In genomic region chr17:1188812-1189211, GRCh38 we compare ENCODE assay signal across 11 cellular contexts. TPM values are rescaled to one million over a fixed set of nuclear protein-coding genes. Genes with fewer than 3 reads are reported as not detected.
DNase-seq lines count a peak whose midpoint lies in the region; ATAC-seq, FAIRE-seq and TF ChIP-seq lines count a peak whose summit lies in the region.
"Had no signal": no experiment of that assay in that cellular context is flagged by ENCODE, and none has a peak within 500 bp of the region (broad histone marks: within the 10 kb centered on the region; RNA-seq: fewer than 3 reads in every experiment).

No MANE protein-coding gene starts in this region.

- H3K36me3 ChIP-seq in bronchial epithelial cell (ENCODE audit: control insufficient read depth, insufficient read depth, low read length), result no peaks in the 10 kb centered on the region
- no peaks in the 10 kb centered on the region for H3K36me3 ChIP-seq in left lung

- no peak overlapping the region for H3K27ac Mint-ChIP-seq in activated CD8-positive, alpha-beta T cell treated with anti-CD3 and anti-CD28 coated beads for 36 hours

- peaks cover 3% of the 10 kb centered on the region for H3K27me3 ChIP-seq in bronchial epithelial cell (ENCODE audit: control insufficient read depth, insufficient read depth, low read length)
- no peaks in the 10 kb centered on the region for H3K27me3 ChIP-seq in left lung

- H3K27me3 Mint-ChIP-seq in activated CD8-positive, alpha-beta T cell treated with anti-CD3 and anti-CD28 coated beads for 36 hours, result no peaks in the 10 kb centered on the region

- no peak for TF ChIP-seq POLR2A in GM12892 (IDR thresholded peaks at IDR 0.05; ENCODE audit: low read depth, low read length)

- peaks cover 2% of the 10 kb centered on the region for H3K4me1 Mint-ChIP-seq in activated CD8-positive, alpha-beta T cell treated with anti-CD3 and anti-CD28 coated beads for 36 hours (ENCODE audit: low read depth)

- H3K4me1 ChIP-seq in left lung, result peaks cover 22 to 70% of the 10 kb centered on the region in 2 donors

- H3K9me3 ChIP-seq in left lung, result no peaks in the 10 kb centered on the region

- POLR2A ChIA-PET in activated CD8-positive, alpha-beta T cell treated with anti-CD3 and anti-CD28 coated beads for 36 hours (lab: Charles Lee), result interaction anchor here (1.1 kb wide), 1 partner anchor 12 kb away, joined by 3 read pairs; no protein-coding TSS in a partner anchor

- CTCF ChIA-PET in activated CD8-positive, alpha-beta T cell treated with anti-CD3 and anti-CD28 coated beads for 36 hours (lab: Charles Lee), result interaction anchor here (0.9 to 9.7 kb wide), 7 partner anchors 8 to 144 kb away, joined by 3 to 142 read pairs (median 16); no protein-coding TSS in a partner anchor

- no peak overlapping the region for H3K4me3 Mint-ChIP-seq in activated CD8-positive, alpha-beta T cell treated with anti-CD3 and anti-CD28 coated beads for 36 hours
- H3K4me3 Mint-ChIP-seq: activated T-cell treated with anti-CD3 and anti-CD28 coated beads, Interleukin-2, amount 50 U/mL, for 4 hours had no signal

- FAIRE-seq in GM12892 (lab: Jason Lieb, UNC), result peak; percentile 64
- FAIRE-seq in bronchial epithelial cell (lab: Jason Lieb, UNC), result peak; percentile 55

- peak overlapping the region; percentile 67 to 73 for H3K27ac ChIP-seq in left lung

- TF ChIP-seq CTCF in bronchial epithelial cell (IDR thresholded peaks at IDR 0.05; ENCODE audit: insufficient read depth, low read length, severe bottlenecking) (no peak), left lung (IDR thresholded peaks at IDR 0.05) (no peak)
- TF ChIP-seq CTCF in activated CD8-positive, alpha-beta T cell treated with anti-CD3 and anti-CD28 coated beads for 36 hours (IDR thresholded peaks at IDR 0.05), result no peak

- H3K36me3 Mint-ChIP-seq in activated CD8-positive, alpha-beta T cell treated with anti-CD3 and anti-CD28 coated beads for 36 hours (ENCODE audit: low read depth), result no peaks in the 10 kb centered on the region

- intact Hi-C loops in left lung (cut with DNase I), result loop anchor here in 1 of 2 donors (5.0 kb wide), 1 partner anchor 67 kb away; no protein-coding TSS in a partner anchor
- intact Hi-C loops in activated CD8-positive, alpha-beta T cell treated with anti-CD3 and anti-CD28 coated beads for 36 hours (cut with micrococcal nuclease), result loop anchor here (5.0 kb wide), 1 partner anchor 67 kb away; no protein-coding TSS in a partner anchor

- no peak overlapping the region for H3K4me3 ChIP-seq in bronchial epithelial cell (ENCODE audit: low read depth, low read length)
- no peak overlapping the region for H3K4me3 ChIP-seq in left lung

- ATAC-seq in left lung (peak; percentile 68), GM18519 (IDR thresholded peaks at IDR 0.05; ENCODE audit: low FRiP score, unreplicated experiment) (no peak)
- ATAC-seq in activated CD8-positive, alpha-beta T cell treated with anti-CD3 and anti-CD28 coated beads for 36 hours, result no peak
- ATAC-seq: activated T-cell treated with anti-CD3 and anti-CD28 coated beads, Interleukin-2, amount 50 U/mL, for 4 hours had no signal

- DNase-seq in GM12892 (ENCODE audit: insufficient read length) (no peak), bronchial epithelial cell (ENCODE audit: low read depth) (no peak), left lung (peak; percentile 82 to 88), stromal cell of bone marrow (ENCODE audit: low read depth) (peak; percentile 98), RKO (ENCODE audit: low spot score) (no peak), NOMO-1 (lab: John Stamatoyannopoulos, UW; ENCODE audit: unreplicated experiment in 2 of 2) (no peak)
- no peak for DNase-seq in activated CD8-positive, alpha-beta T cell treated with anti-CD3 and anti-CD28 coated beads for 36 hours
- DNase-seq: activated T-cell treated with anti-CD3 and anti-CD28 coated beads, Interleukin-2, amount 50 U/mL, for 4 hours; DMS79 treated with DMSO at 0.1 percent for 48 hours; stimulated activated CD4-positive, alpha-beta T cell treated with anti-CD3 and anti-CD28 coated beads, Interleukin-4, amount 100 ng/mL, for 4 hours had no signal

- H3K9me3 Mint-ChIP-seq in activated CD8-positive, alpha-beta T cell treated with anti-CD3 and anti-CD28 coated beads for 36 hours, result no peaks in the 10 kb centered on the region
- H3K9me3 Mint-ChIP-seq: activated T-cell treated with anti-CD3 and anti-CD28 coated beads, Interleukin-2, amount 50 U/mL, for 4 hours had no signal

RNA-seq across cellular contexts. Expression of gene ABR, which starts 9.0 kb away (rescaled TPM):
- polyA plus RNA-seq in GM12892 (2012; ENCODE audit: missing spikeins), result 33.9 TPM
- total RNA-seq in bronchial epithelial cell (18.7 and 39.3 TPM in 2 replicates), left lung (100 to 1,000 TPM; 147 to 187 TPM)
- total RNA-seq in activated CD8-positive, alpha-beta T cell treated with anti-CD3 and anti-CD28 coated beads for 36 hours, result 10 to 100 TPM; 44.4 to 46.6 TPM

Comparison
In these comparisons a context has a peak if more than half of its experiments do, and no peak if none do; other contexts are left out.
1. DNase-seq: peak in left lung (2 of 2) and stromal cell of bone marrow (single experiment); none in GM12892 (single experiment), bronchial epithelial cell (single experiment), RKO (single experiment), NOMO-1 (0 of 2) and activated CD8-positive, alpha-beta T cell treated with anti-CD3 and anti-CD28 coated beads for 36 hours (single experiment).